In genomic region chr6:14622135-14622534, GRCh38 we compare ENCODE assay signal across 27 cellular contexts.
DNase-seq lines count a peak whose midpoint lies in the region; ATAC-seq, FAIRE-seq and TF ChIP-seq lines count a peak whose summit lies in the region.
"Had no signal": no experiment of that assay in that cellular context is flagged by ENCODE, and none has a peak within 500 bp of the region (broad histone marks: within the 10 kb centered on the region; RNA-seq: fewer than 3 reads in every experiment).

No MANE protein-coding gene starts in this region.

- H3K27me3 Mint-ChIP-seq in T-helper 17 cell (peaks cover 8% of the 10 kb centered on the region), nephron progenitor cell (ENCODE audit: low read depth, poor library complexity) (peaks cover 3% of the 10 kb centered on the region)

- H3K9me3 ChIP-seq in A549 (no peaks in the 10 kb centered on the region), T-helper 17 cell (ENCODE audit: control insufficient read depth, low read length, poor library complexity, severe bottlenecking) (no peaks in the 10 kb centered on the region), thyroid gland (no peaks in the 10 kb centered on the region)
- H3K9me3 ChIP-seq: MG63, upper lobe of left lung had no signal

- H3K36me3 ChIP-seq in H7 (replicated peaks; ENCODE audit: control insufficient read depth, insufficient read depth, low read length) (no peaks in the 10 kb centered on the region), thyroid gland (no peaks in the 10 kb centered on the region)
- H3K36me3 ChIP-seq: MG63, upper lobe of left lung had no signal

- intact Hi-C loops in thyroid gland (cut with DNase I), result no loop called here

- no peaks in the 10 kb centered on the region for H3K36me3 Mint-ChIP-seq in T-helper 17 cell (ENCODE audit: low read depth)
- H3K36me3 Mint-ChIP-seq in nephron progenitor cell (ENCODE audit: low read depth), result no peaks in the 10 kb centered on the region

- POLR2A ChIA-PET in A549 (lab: Yijun Ruan, JAX), result no interaction called here

- CTCF ChIA-PET in A549 (lab: Yijun Ruan, JAX), result no interaction called here

- peak overlapping the region; percentile 80 to 89 for H3K27ac ChIP-seq in A549
- H3K27ac ChIP-seq in thyroid gland, result no peak overlapping the region
- H3K27ac ChIP-seq: parathyroid adenoma, upper lobe of left lung had no signal

- H3K4me2 ChIP-seq in A549, result peak overlapping the region; percentile 77

- H3K9me3 Mint-ChIP-seq in nephron progenitor cell, result peaks cover 4% of the 10 kb centered on the region
- H3K9me3 Mint-ChIP-seq: activated CD4-positive, alpha-beta memory T cell treated with anti-CD3 and anti-CD28 coated beads, Interleukin-2, amount 10 ng/mL, durations not matched to agents 7 days and 5 days; central memory CD8-positive, alpha-beta T cell had no signal

- H3K4me1 ChIP-seq in A549, result peaks cover 22% of the 10 kb centered on the region
- H3K4me1 ChIP-seq in thyroid gland, result peaks cover 10 to 17% of the 10 kb centered on the region in 2 donors

- DNase-seq in A549 (ENCODE audit: low read depth in 1 of 2, low spot score in 1 of 2), result peak; percentile 8 to 61
- peak; percentile 30 for DNase-seq in H7
- no peak for DNase-seq in T-helper 17 cell
- DNase-seq in nephron progenitor cell, result no peak
- DNase-seq in thyroid gland, result no peak
- no peak for DNase-seq in NCI-H1105 treated with DMSO at 0.1 percent for 48 hours (lab: John Stamatoyannopoulos, UW)
- no peak for DNase-seq in cerebellar cortex (ENCODE audit: low spot score)
- DNase-seq: activated CD4-positive, alpha-beta memory T cell treated with anti-CD3 and anti-CD28 coated beads, Interleukin-2, amount 10 ng/mL, durations not matched to agents 7 days and 5 days; activated CD4-positive, CD25-positive, alpha-beta regulatory T cell treated with anti-CD3 and anti-CD28 coated beads, Interleukin-2, amount 50 U/mL, for 72 hours; activated effector memory CD4-positive, alpha-beta T cell treated with anti-CD3 and anti-CD28 coated beads, Interleukin-2, amount 50 U/mL, for 16 hours; AML-193; COR-L47; EL; HCEC 1CT; left cardiac atrium; MG63; NCI-H1436 treated with DMSO at 0.1 percent for 48 hours; NCI-H524 treated with DMSO at 0.1 percent for 48 hours; stimulated activated CD4-positive, alpha-beta T cell treated with anti-CD3 and anti-CD28 coated beads, Interleukin-15, amount 100 ng/mL, for 24 hours had no signal

- WGBS in A549 (ENCODE audit: missing lambda C conversion rate), result 13% methylated on average over 7 of the region's 10 CpGs
- WGBS in thyroid gland, 2 donors, result 30 to 37% methylated on average over 10 of the region's 10 CpGs

- TF ChIP-seq POLR2A in A549 (IDR thresholded peaks at IDR 0.05; ENCODE audit: low read length), result no peak
- no peak for TF ChIP-seq POLR2A in thyroid gland (IDR thresholded peaks at IDR 0.05)

- H3K27ac Mint-ChIP-seq in T-helper 17 cell (peak overlapping the region; percentile 6), nephron progenitor cell (no peak overlapping the region)
- H3K27ac Mint-ChIP-seq: activated CD4-positive, alpha-beta memory T cell treated with anti-CD3 and anti-CD28 coated beads, Interleukin-2, amount 10 ng/mL, durations not matched to agents 7 days and 5 days had no signal

- ATAC-seq in A549 (peak; percentile 35 to 60; a peak in 4 of 6 replicates), T-helper 17 cell (no peak)
- ATAC-seq in activated CD4-positive, CD25-positive, alpha-beta regulatory T cell treated with anti-CD3 and anti-CD28 coated beads, Interleukin-2, amount 50 U/mL, for 24 hours, result no peak
- ATAC-seq: left cardiac atrium; naive thymus-derived CD4-positive, alpha-beta T cell; sciatic nerve had no signal

- peak in 1 of 2 experiments; percentile 76; a peak in 2 of 5 replicates for TF ChIP-seq EP300 in A549 (IDR thresholded peaks at IDR 0.05)

- H3K4me3 ChIP-seq in A549 (peak overlapping the region; percentile 26; the same call in 2 of the 3 replicates), H7 (ENCODE audit: insufficient read depth, low read depth, low read length) (no peak overlapping the region), thyroid gland (replicated peaks in 1 of 3) (no peak overlapping the region)
- H3K4me3 ChIP-seq: MG63 had no signal

- no peak for FAIRE-seq in A549 (lab: Jason Lieb, UNC)
- FAIRE-seq: GM12892, RCC 7860 had no signal

- TF ChIP-seq RAD21 in A549 (conservative IDR thresholded peaks at IDR 0.05 in 1 of 2, IDR thresholded peaks at IDR 0.05 in 1 of 2), result no peak

- no peak overlapping the region for H3K4me3 Mint-ChIP-seq in T-helper 17 cell
- H3K4me3 Mint-ChIP-seq in nephron progenitor cell, result peak overlapping the region; percentile 49
- H3K4me3 Mint-ChIP-seq: activated CD4-positive, alpha-beta memory T cell treated with anti-CD3 and anti-CD28 coated beads, Interleukin-2, amount 10 ng/mL, durations not matched to agents 7 days and 5 days; central memory CD8-positive, alpha-beta T cell had no signal

- no peak for TF ChIP-seq CTCF in A549 (IDR thresholded peaks at IDR 0.05)
- TF ChIP-seq CTCF in nephron progenitor cell (IDR thresholded peaks at IDR 0.05), result no peak
- no peak for TF ChIP-seq CTCF in thyroid gland (IDR thresholded peaks at IDR 0.05)

- H3K27me3 ChIP-seq in H7 (ENCODE audit: control insufficient read depth, insufficient read depth, low read length) (no peaks in the 10 kb centered on the region), thyroid gland (no peaks in the 10 kb centered on the region)
- H3K27me3 ChIP-seq: MG63, upper lobe of left lung had no signal

- H3K4me1 Mint-ChIP-seq in T-helper 17 cell (peaks cover 21% of the 10 kb centered on the region), nephron progenitor cell (peaks cover 54% of the 10 kb centered on the region)
- H3K4me1 Mint-ChIP-seq: activated CD4-positive, alpha-beta memory T cell treated with anti-CD3 and anti-CD28 coated beads, Interleukin-2, amount 10 ng/mL, durations not matched to agents 7 days and 5 days; central memory CD8-positive, alpha-beta T cell had no signal

TF ChIP-seq in A549, 52 proteins besides CTCF, POLR2A, EP300 and RAD21:
- no peak for TF ChIP-seq SREBF2 (IDR thresholded peaks at IDR 0.05)
- TF ChIP-seq SMC3 (IDR thresholded peaks at IDR 0.05), result peak; percentile 18; the same call in 1 of the 3 replicates
- no peak for TF ChIP-seq HDAC2 (IDR thresholded peaks at IDR 0.05)
- no peak for TF ChIP-seq HOXB13 (CRISPR knock-in tag; IDR thresholded peaks at IDR 0.05; ENCODE audit: low read depth)
- TF ChIP-seq JUN (IDR thresholded peaks at IDR 0.05), result peak in 1 of 2 experiments; percentile 59; a peak in 2 of 5 replicates

Comparison
In these comparisons a context has a peak if more than half of its experiments do, and no peak if none do; other contexts are left out.
1. ATAC-seq: peak in A549 (2 of 2); none in T-helper 17 cell (single experiment) and activated CD4-positive, CD25-positive, alpha-beta regulatory T cell treated with anti-CD3 and anti-CD28 coated beads, Interleukin-2, amount 50 U/mL, for 24 hours (0 of 2).
2. DNase-seq: peak in A549 (2 of 2) and H7 (single experiment); none in T-helper 17 cell (0 of 3), nephron progenitor cell (single experiment), thyroid gland (0 of 2), NCI-H1105 treated with DMSO at 0.1 percent for 48 hours (single experiment) and cerebellar cortex (single experiment).
3. H3K27ac ChIP-seq: peak in A549 (2 of 2); none in thyroid gland (0 of 3).